Comparison of ENCODE assay signal across 8 cellular contexts in genomic region chr3:122415762-122416654, GRCh38. TPM values are rescaled to one million over a fixed set of nuclear protein-coding genes. Genes with fewer than 3 reads are reported as not detected.
DNase-seq lines count a peak whose midpoint lies in the region; TF ChIP-seq lines count a peak whose summit lies in the region.

TSS of gene WDR5B (minus strand) at chr3:122416062. CDS start at chr3:122415528, 534 bp downstream.

- DNase-seq in GM20000 (ENCODE audit: low spot score): peak; percentile 94
- peak; percentile 100 for DNase-seq in HT-29 (ENCODE audit: low spot score)
- peak; percentile 100 for DNase-seq in activated CD8-positive, alpha-beta memory T cell treated with anti-CD3 and anti-CD28 coated beads for 24 hours
- DNase-seq in epithelial cell of esophagus (ENCODE audit: low read depth): peak; percentile 98
- peak; percentile 97 to 99 for DNase-seq in stimulated activated CD8-positive, alpha-beta memory T cell treated with anti-CD3 and anti-CD28 coated beads, Interleukin-7, amount 100 ng/mL, for 1 hour (ENCODE audit: low read depth in 2 of 2)
- DNase-seq in NCI-H2196 (lab: John Stamatoyannopoulos, UW; ENCODE audit: unreplicated experiment): no peak

- no peaks in the 10 kb centered on the region for H3K27me3 ChIP-seq in mucosa of rectum (ENCODE audit: control insufficient read depth in 2 of 2, insufficient read depth in 2 of 2, low read length in 2 of 2)

- peak within 1 kb of the TSS; percentile 86 for H3K4me3 ChIP-seq in epithelial cell of esophagus (ENCODE audit: low read length)
- H3K4me3 ChIP-seq in mucosa of rectum (ENCODE audit: low read length in 2 of 2): peak within 1 kb of the TSS; percentile 85 to 98

- peaks cover 11 to 16% of the 10 kb centered on the region in 2 donors for H3K4me1 ChIP-seq in mucosa of rectum (ENCODE audit: control insufficient read depth in 2 of 2, insufficient read depth in 2 of 2, low read length in 2 of 2)

- peak within 1 kb of the TSS; percentile 85 to 97 for H3K9ac ChIP-seq in mucosa of rectum (ENCODE audit: low read depth in 1 of 2, low read length in 2 of 2)

- H3K9me3 ChIP-seq in mucosa of rectum (ENCODE audit: control insufficient read depth in 2 of 2, low read length in 2 of 2): no peaks in the 10 kb centered on the region

- H3K27ac ChIP-seq in C4-2B (peak within 1 kb of the TSS; percentile 85), mucosa of rectum (ENCODE audit: low read depth in 2 of 2, low read length in 2 of 2) (peak within 1 kb of the TSS; percentile 94 to 96)

- no peak; the same call in 1 of the 2 replicates for TF ChIP-seq CTCF in C4-2B (conservative IDR thresholded peaks at IDR 0.05)
- TF ChIP-seq CTCF in GM20000 (IDR thresholded peaks at IDR 0.05; ENCODE audit: extremely low read depth, missing control alignments): no peak
- TF ChIP-seq CTCF in epithelial cell of esophagus (IDR thresholded peaks at IDR 0.05; ENCODE audit: insufficient read depth, low read depth, low read length, missing control alignments): no peak

- peaks cover 9 to 13% of the 10 kb centered on the region in 2 donors for H3K36me3 ChIP-seq in mucosa of rectum (ENCODE audit: control insufficient read depth in 2 of 2, insufficient read depth in 2 of 2, low read length in 2 of 2)

RNA-seq across cellular contexts. Expression of gene WDR5B, which starts in this region (rescaled TPM):
- total RNA-seq in HT-29 (2014; rRNA removed; shearing (Covaris generic)): 2.6 and 3.9 TPM in 2 replicates
